ENCODE assay signal across 7 cellular contexts in the genomic region with DNA sequence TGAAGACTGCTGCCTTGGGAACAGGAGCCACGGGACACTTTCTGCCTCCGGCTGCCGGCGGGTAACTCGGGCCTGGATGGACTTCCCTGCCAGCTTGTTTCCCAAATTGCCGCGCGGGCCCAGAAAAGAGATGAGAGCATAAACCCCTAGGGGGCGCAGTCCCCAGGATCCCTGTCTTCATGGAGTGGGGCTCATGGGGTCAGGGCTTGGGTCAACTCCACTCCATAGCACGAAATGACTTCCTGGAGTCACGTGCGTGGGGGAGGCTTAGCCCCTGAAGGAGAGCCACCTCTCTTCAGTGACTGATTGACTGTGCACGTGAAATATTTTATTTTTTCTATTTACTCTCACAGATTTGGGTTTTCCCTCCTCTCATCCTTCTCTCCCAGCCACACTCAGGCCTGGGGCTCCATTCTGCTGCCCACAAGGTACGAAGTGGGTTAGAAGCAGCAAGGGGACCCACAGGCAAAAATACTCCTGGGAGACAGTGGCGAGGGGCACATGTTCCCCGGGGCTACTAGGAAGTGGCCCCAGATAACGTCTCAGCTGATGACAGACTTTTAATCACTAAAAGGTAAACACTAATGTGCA. TPM values are rescaled to one million over a fixed set of nuclear protein-coding genes. Genes with fewer than 3 reads are reported as not detected.
DNase-seq lines count a peak whose midpoint lies in the region; ATAC-seq and TF ChIP-seq lines count a peak whose summit lies in the region.

No MANE protein-coding gene starts in this region.

- ATAC-seq in HCT116 (peak; percentile 60), left lobe of liver (peak; percentile 55), HG03039 (IDR thresholded peaks at IDR 0.05; ENCODE audit: unreplicated experiment) (no peak), GM21528 (IDR thresholded peaks at IDR 0.05; ENCODE audit: low FRiP score, unreplicated experiment) (no peak)
- no peak for ATAC-seq in activated CD8-positive, alpha-beta T cell treated with anti-CD3 and anti-CD28 coated beads for 36 hours

- H3K4me1 Mint-ChIP-seq in activated CD8-positive, alpha-beta T cell treated with anti-CD3 and anti-CD28 coated beads for 36 hours (ENCODE audit: low read depth) = peaks cover 15% of the 10 kb centered on the region

- H3K27me3 ChIP-seq in HCT116 (ENCODE audit: insufficient read depth, low read length) = no peaks in the 10 kb centered on the region

- H3K4me3 Mint-ChIP-seq in activated CD8-positive, alpha-beta T cell treated with anti-CD3 and anti-CD28 coated beads for 36 hours = no peak overlapping the region

- no peaks in the 10 kb centered on the region for H3K9me2 ChIP-seq in HCT116 (ENCODE audit: insufficient read depth)

- no peaks in the 10 kb centered on the region for H3K9me3 Mint-ChIP-seq in activated CD8-positive, alpha-beta T cell treated with anti-CD3 and anti-CD28 coated beads for 36 hours

- H4K20me1 ChIP-seq in HCT116 (ENCODE audit: insufficient read depth) = no peaks in the 10 kb centered on the region

- no peaks in the 10 kb centered on the region for H3K27me3 Mint-ChIP-seq in activated CD8-positive, alpha-beta T cell treated with anti-CD3 and anti-CD28 coated beads for 36 hours

- intact Hi-C loops in HCT116 (cut with micrococcal nuclease) = no loop called here
- intact Hi-C loops in activated CD8-positive, alpha-beta T cell treated with anti-CD3 and anti-CD28 coated beads for 36 hours (cut with micrococcal nuclease) = loop anchor here (5.0 kb wide), 1 partner anchor 357 kb away; no protein-coding TSS in a partner anchor

- CTCF ChIA-PET in HCT116 (lab: Charles Lee) = interaction anchor here (0.6 to 3.0 kb wide), 21 partner anchors 9 to 314 kb away, joined by 3 to 29 read pairs (median 4); a partner anchor contains a TSS
- CTCF ChIA-PET in activated CD8-positive, alpha-beta T cell treated with anti-CD3 and anti-CD28 coated beads for 36 hours (lab: Charles Lee) = interaction anchor here (0.6 to 6.3 kb wide), 58 partner anchors 9 to 363 kb away, joined by 3 to 74 read pairs (median 4); a partner anchor contains a TSS

- H3K4me2 ChIP-seq in HCT116 (ENCODE audit: low read length) = no peak overlapping the region

- H3K27ac Mint-ChIP-seq in activated CD8-positive, alpha-beta T cell treated with anti-CD3 and anti-CD28 coated beads for 36 hours = no peak overlapping the region

- H2AFZ ChIP-seq in HCT116 (ENCODE audit: low read depth, low read length, poor library complexity, severe bottlenecking) = no peak overlapping the region

- RAD21 ChIA-PET in HCT116 (lab: Charles Lee; ENCODE audit: low non-redundant PET in 1 of 2, low total read pairs in 2 of 2, uncharacterized antibody in 2 of 2, unreplicated experiment in 2 of 2) = interaction anchor here (1.2 kb wide), 2 partner anchors 22 to 143 kb away, joined by 4 to 5 read pairs; a partner anchor contains a TSS

- H3K36me3 ChIP-seq in HCT116 (ENCODE audit: control insufficient read depth in 1 of 2, insufficient read depth in 2 of 2, low read length in 2 of 2) = no peaks in the 10 kb centered on the region

- H3K36me3 Mint-ChIP-seq in activated CD8-positive, alpha-beta T cell treated with anti-CD3 and anti-CD28 coated beads for 36 hours (ENCODE audit: low read depth) = no peaks in the 10 kb centered on the region

- peaks cover 0 to 1% of the 10 kb centered on the region in 2 experiments; a peak in 2 of 4 replicates for H3K4me1 ChIP-seq in HCT116 (ENCODE audit: control insufficient read depth in 1 of 2, insufficient read depth in 2 of 2, low read length in 2 of 2)

- TF ChIP-seq RAD21 in HCT116 (IDR thresholded peaks at IDR 0.05; ENCODE audit: low read depth) = peak; percentile 28

- no peak overlapping the region for H3K4me3 ChIP-seq in HCT116 (replicated peaks in 1 of 2; ENCODE audit: low read depth in 1 of 2, low read length in 2 of 2)

- POLR2A ChIA-PET in HCT116 (lab: Charles Lee) = no interaction called here
- POLR2A ChIA-PET in activated CD8-positive, alpha-beta T cell treated with anti-CD3 and anti-CD28 coated beads for 36 hours (lab: Charles Lee) = interaction anchor here (0.5 kb wide), 1 partner anchor 64 kb away, joined by 3 read pairs; no protein-coding TSS in a partner anchor

- no peak overlapping the region for H3K27ac ChIP-seq in HCT116 (ENCODE audit: low read depth, low read length)

- peak; percentile 78 for DNase-seq in D341Med (ENCODE audit: low spot score)
- DNase-seq in HCT116 (ENCODE audit: low read depth, low spot score) = peak; percentile 27
- DNase-seq in activated CD8-positive, alpha-beta T cell treated with anti-CD3 and anti-CD28 coated beads for 36 hours = peak; percentile 59
- DNase-seq in left lobe of liver (ENCODE audit: low spot score) = no peak
- no peak for DNase-seq in NCI-H146 (lab: John Stamatoyannopoulos, UW)

- TF ChIP-seq POLR2A in HCT116 (IDR thresholded peaks at IDR 0.05; ENCODE audit: borderline replicate concordance, extremely low read depth, insufficient read depth, insufficient read length) = no peak

- no TSS peak for BruUV-seq in HCT116 (replicated peaks; lab: Mats Ljungman, UMichigan)

- peak; percentile 52 to 79 (median 76); a peak in 5 of 6 replicates for TF ChIP-seq CTCF in HCT116 (IDR thresholded peaks at IDR 0.05 in 2 of 3, conservative IDR thresholded peaks at IDR 0.05 in 1 of 3; ENCODE audit: borderline replicate concordance in 1 of 3, insufficient read depth in 1 of 3, low read depth in 2 of 3, low read length in 2 of 3)
- peak; percentile 74 for TF ChIP-seq CTCF in activated CD8-positive, alpha-beta T cell treated with anti-CD3 and anti-CD28 coated beads for 36 hours (IDR thresholded peaks at IDR 0.05)

- no peaks in the 10 kb centered on the region for H3K9me3 ChIP-seq in HCT116 (ENCODE audit: control insufficient read depth in 1 of 2, insufficient read depth in 1 of 2, low read depth in 1 of 2, low read length in 2 of 2)

- H3K9ac ChIP-seq in HCT116 (ENCODE audit: low read length) = no peak overlapping the region

- no peaks in the 10 kb centered on the region for H3K79me2 ChIP-seq in HCT116 (ENCODE audit: insufficient read depth, low read length)

TF ChIP-seq in HCT116, 20 proteins besides CTCF, POLR2A, EP300 and RAD21:
- TF ChIP-seq EGR1 (IDR thresholded peaks at IDR 0.05; ENCODE audit: low read depth) (no peak), SRF (IDR thresholded peaks at IDR 0.05; ENCODE audit: low read depth) (no peak), FOSL1 (IDR thresholded peaks at IDR 0.05; ENCODE audit: low read depth) (no peak), YY1 (IDR thresholded peaks at IDR 0.05; ENCODE audit: extremely low read depth, insufficient replicate concordance, low read depth, low read length) (no peak), SP1 (IDR thresholded peaks at IDR 0.05; ENCODE audit: low read depth) (no peak), EZH2phosphoT487 (IDR thresholded peaks at IDR 0.05; ENCODE audit: borderline replicate concordance) (no peak), ELF1 (IDR thresholded peaks at IDR 0.05; ENCODE audit: borderline replicate concordance, low read depth) (no peak), TCF7L2 (IDR thresholded peaks at IDR 0.05; ENCODE audit: borderline replicate concordance, extremely low read depth, insufficient read depth, insufficient read length) (no peak)

RNA-seq across cellular contexts. Expression of a gene that starts 10.0 kb away (rescaled TPM):
- total RNA-seq in HCT116 (2021; ENCODE audit: unreplicated experiment) = 6.4 TPM
- polyA plus RNA-seq in HCT116 (2012) = 3.2 and 4.3 TPM in 2 replicates
- under 1 TPM; 0.27 to 0.45 TPM for total RNA-seq in activated CD8-positive, alpha-beta T cell treated with anti-CD3 and anti-CD28 coated beads for 36 hours
- total RNA-seq in left lobe of liver = 2.8 TPM

RNA-seq across cellular contexts. Expression of a gene that starts 22.3 kb away (rescaled TPM):
- 6.7 TPM for total RNA-seq in HCT116 (2021; ENCODE audit: unreplicated experiment)
- polyA plus RNA-seq in HCT116 (2012) = 4.5 and 6.5 TPM in 2 replicates
- 1 to 10 TPM; 4.1 to 5.1 TPM for total RNA-seq in activated CD8-positive, alpha-beta T cell treated with anti-CD3 and anti-CD28 coated beads for 36 hours
- total RNA-seq in left lobe of liver = 4.6 TPM

RNA-seq across cellular contexts. Expression of a gene that starts 57.4 kb away (rescaled TPM):
- total RNA-seq in HCT116 (2021; ENCODE audit: unreplicated experiment) (54.8 TPM), left lobe of liver (15.8 TPM)
- polyA plus RNA-seq in HCT116 (2012) = 63.1 and 66.7 TPM in 2 replicates
- total RNA-seq in activated CD8-positive, alpha-beta T cell treated with anti-CD3 and anti-CD28 coated beads for 36 hours = 10 to 100 TPM; 50.5 to 51.9 TPM

Comparison
In these comparisons a context has a peak if more than half of its experiments do, and no peak if none do; other contexts are left out.
1. DNase-seq: peak in D341Med (single experiment), HCT116 (single experiment) and activated CD8-positive, alpha-beta T cell treated with anti-CD3 and anti-CD28 coated beads for 36 hours (single experiment); none in left lobe of liver (single experiment) and NCI-H146 (single experiment).
2. ATAC-seq: peak in HCT116 (single experiment) and left lobe of liver (single experiment); none in activated CD8-positive, alpha-beta T cell treated with anti-CD3 and anti-CD28 coated beads for 36 hours (single experiment), HG03039 (single experiment) and GM21528 (single experiment).